Comparison of ENCODE assay signal across 20 cellular contexts in genomic region chr22:38694945-38695344, GRCh38. TPM values are rescaled to one million over a fixed set of nuclear protein-coding genes. Genes with fewer than 3 reads are reported as not detected.
DNase-seq lines count a peak whose midpoint lies in the region; ATAC-seq, FAIRE-seq and TF ChIP-seq lines count a peak whose summit lies in the region.
"Had no signal": no experiment of that assay in that cellular context is flagged by ENCODE, and none has a peak within 500 bp of the region (broad histone marks: within the 10 kb centered on the region; RNA-seq: fewer than 3 reads in every experiment).

No MANE protein-coding gene starts in this region.

- peaks cover 7 to 13% of the 10 kb centered on the region in 2 experiments for H3K36me3 ChIP-seq in endothelial cell of umbilical vein (ENCODE audit: control insufficient read depth in 2 of 2, extremely low read depth in 1 of 2, insufficient read depth in 2 of 2, low read length in 2 of 2)
- H3K36me3 ChIP-seq: prostate gland had no signal

- no peak for FAIRE-seq in endothelial cell of umbilical vein (lab: Jason Lieb, UNC)
- FAIRE-seq: GM19239, HTR-8/SVneo had no signal

- DNase-seq in T-helper 2 cell treated with Interferon-gamma antibody and Interleukin-4, amounts not matched to agents 5 μg/mL and 100 μg/mL, for 36 hours (ENCODE audit: low spot score) = no peak
- DNase-seq in T-helper 2 cell (no peak), T-helper 17 cell (no peak), endothelial cell of umbilical vein (ENCODE audit: low read depth, low spot score) (peak; percentile 37), renal cortical epithelial cell (ENCODE audit: low read depth) (peak; percentile 49), endothelial cell (ENCODE audit: low spot score) (no peak), D341Med (ENCODE audit: low spot score) (no peak), GM13977 (ENCODE audit: low spot score) (no peak)
- DNase-seq: activated CD4-positive, alpha-beta T cell treated with anti-CD3 and anti-CD28 coated beads for 48 hours; activated gamma-delta T cell treated with Interleukin-2 at 50 U/mL for 16 hours; caudate nucleus; GF-D8; MM.1S; naive B cell; NCI-H2081; NCI-H82 had no signal

- H3K4me3 Mint-ChIP-seq in T-helper 2 cell treated with Interferon-gamma antibody and Interleukin-4, amounts not matched to agents 5 μg/mL and 100 μg/mL, for 36 hours = no peak overlapping the region
- H3K4me3 Mint-ChIP-seq in T-helper 17 cell (no peak overlapping the region), endothelial cell (ENCODE audit: unreplicated experiment) (no peak overlapping the region)
- H3K4me3 Mint-ChIP-seq: naive B cell had no signal

- H3K4me2 ChIP-seq in endothelial cell of umbilical vein (ENCODE audit: insufficient read depth, low read length) = peak overlapping the region; percentile 51

- H4K20me1 ChIP-seq in endothelial cell of umbilical vein (replicated peaks; ENCODE audit: control insufficient read depth, extremely low read depth, insufficient read depth, low read length) = peaks cover 2% of the 10 kb centered on the region

- peak overlapping the region; percentile 74 for H3K27ac Mint-ChIP-seq in T-helper 2 cell treated with Interferon-gamma antibody and Interleukin-4, amounts not matched to agents 5 μg/mL and 100 μg/mL, for 36 hours
- H3K27ac Mint-ChIP-seq in T-helper 17 cell (peak overlapping the region; percentile 53), endothelial cell (ENCODE audit: unreplicated experiment) (no peak overlapping the region)

- POLR2A ChIA-PET in endothelial cell of umbilical vein (lab: Charles Lee) = interaction anchor here (0.6 kb wide), 1 partner anchor 141 kb away, joined by 3 read pairs; no protein-coding TSS in a partner anchor

- no peak overlapping the region for H3K4me3 ChIP-seq in endothelial cell of umbilical vein (replicated peaks in 1 of 3; ENCODE audit: insufficient read depth in 1 of 3, low read depth in 1 of 3, low read length in 3 of 3)
- H3K4me3 ChIP-seq: prostate gland had no signal

- H3K9me3 ChIP-seq in T-helper 17 cell (ENCODE audit: control insufficient read depth, low read length, poor library complexity, severe bottlenecking) (no peaks in the 10 kb centered on the region), endothelial cell of umbilical vein (replicated peaks; ENCODE audit: control insufficient read depth, insufficient read depth, low read length) (no peaks in the 10 kb centered on the region)
- H3K9me3 ChIP-seq: prostate gland had no signal

- TF ChIP-seq POLR2A in endothelial cell of umbilical vein (IDR thresholded peaks at IDR 0.05; ENCODE audit: low read depth, low read length) = no peak

- in situ Hi-C loops in GM13977 (cut with MboI; ENCODE audit: low pct_unique_long_range_greater_than_20kb, low sequenced_read_pairs, unreplicated experiment) = no loop called here

- H3K36me3 Mint-ChIP-seq in T-helper 2 cell treated with Interferon-gamma antibody and Interleukin-4, amounts not matched to agents 5 μg/mL and 100 μg/mL, for 36 hours (ENCODE audit: low read depth) = peaks cover 48% of the 10 kb centered on the region
- peaks cover 5% of the 10 kb centered on the region for H3K36me3 Mint-ChIP-seq in T-helper 17 cell (ENCODE audit: low read depth)
- peaks cover 39% of the 10 kb centered on the region for H3K36me3 Mint-ChIP-seq in endothelial cell (ENCODE audit: low read depth, unreplicated experiment)

- peaks cover 78% of the 10 kb centered on the region for H3K79me2 ChIP-seq in endothelial cell of umbilical vein (ENCODE audit: control insufficient read depth, insufficient read depth, low read length)

- peaks cover 60% of the 10 kb centered on the region for H3K4me1 ChIP-seq in endothelial cell of umbilical vein (ENCODE audit: control insufficient read depth, extremely low read depth, insufficient read depth, low read length)

- peak overlapping the region; percentile 69 for H3K27ac ChIP-seq in endothelial cell of umbilical vein (ENCODE audit: insufficient read depth, low read depth, low read length)
- H3K27ac ChIP-seq: prostate gland had no signal

- TF ChIP-seq CTCF in endothelial cell of umbilical vein (IDR thresholded peaks at IDR 0.05; ENCODE audit: extremely low read depth in 1 of 2, insufficient read depth in 1 of 2, low read depth in 1 of 2, low read length in 2 of 2) (no peak), endothelial cell (IDR thresholded peaks at IDR 0.05; ENCODE audit: unreplicated experiment) (no peak), GM13977 (IDR thresholded peaks at IDR 0.05; ENCODE audit: extremely low read depth, insufficient read depth, missing control alignments) (no peak)

- intact Hi-C loops in endothelial cell of umbilical vein (cut with micrococcal nuclease) = no loop called here

- H3K27me3 Mint-ChIP-seq in T-helper 2 cell treated with Interferon-gamma antibody and Interleukin-4, amounts not matched to agents 5 μg/mL and 100 μg/mL, for 36 hours (ENCODE audit: low read depth) = no peaks in the 10 kb centered on the region
- H3K27me3 Mint-ChIP-seq in T-helper 17 cell = no peaks in the 10 kb centered on the region
- no peaks in the 10 kb centered on the region for H3K27me3 Mint-ChIP-seq in endothelial cell (ENCODE audit: unreplicated experiment)
- H3K27me3 Mint-ChIP-seq: naive B cell had no signal

- CTCF ChIA-PET in endothelial cell of umbilical vein (lab: Charles Lee) = interaction anchor here (7.3 kb wide), 1 partner anchor 12 kb away, joined by 59 read pairs; the partner anchor contains the start of gene TOMM22

- H3K27me3 ChIP-seq in endothelial cell of umbilical vein (ENCODE audit: control insufficient read depth in 2 of 2, insufficient read depth in 2 of 2, low read length in 2 of 2) = no peaks in the 10 kb centered on the region

- H2AFZ ChIP-seq in endothelial cell of umbilical vein (ENCODE audit: low read depth, low read length) = no peak overlapping the region

- H3K4me1 Mint-ChIP-seq in T-helper 2 cell treated with Interferon-gamma antibody and Interleukin-4, amounts not matched to agents 5 μg/mL and 100 μg/mL, for 36 hours (ENCODE audit: low read depth) = peaks cover 52% of the 10 kb centered on the region
- H3K4me1 Mint-ChIP-seq in T-helper 17 cell = peaks cover 44% of the 10 kb centered on the region
- H3K4me1 Mint-ChIP-seq in endothelial cell (ENCODE audit: unreplicated experiment) = peaks cover 45% of the 10 kb centered on the region

- H3K9ac ChIP-seq in endothelial cell of umbilical vein (replicated peaks; ENCODE audit: extremely low read depth, insufficient read depth, low read length) = peak overlapping the region; percentile 5

- dilution Hi-C loops in endothelial cell of umbilical vein (cut with MboI; ENCODE audit: extremely low pct_ligation_motif_present, low sequenced_read_pairs) = no loop called here

- no TSS peak for BruUV-seq in endothelial cell of umbilical vein (replicated peaks; lab: Mats Ljungman, UMichigan)

- ATAC-seq in T-helper 17 cell = no peak
- ATAC-seq: left lobe of liver had no signal

- no peaks in the 10 kb centered on the region for H3K9me1 ChIP-seq in endothelial cell of umbilical vein (replicated peaks; ENCODE audit: control insufficient read depth, extremely low read depth, insufficient read depth, low read length)

- no peaks in the 10 kb centered on the region for H3K9me3 Mint-ChIP-seq in T-helper 2 cell treated with Interferon-gamma antibody and Interleukin-4, amounts not matched to agents 5 μg/mL and 100 μg/mL, for 36 hours
- H3K9me3 Mint-ChIP-seq in endothelial cell (ENCODE audit: unreplicated experiment) = no peaks in the 10 kb centered on the region
- H3K9me3 Mint-ChIP-seq: naive B cell had no signal

RNA-seq across cellular contexts. Expression of gene JOSD1, which starts 5.8 kb away (rescaled TPM):
- 100 to 1,000 TPM; 132 to 157 TPM for total RNA-seq in T-helper 17 cell
- 64.9 and 73.1 TPM in 2 replicates for total RNA-seq in endothelial cell of umbilical vein
- polyA plus RNA-seq in endothelial cell of umbilical vein = 57.2 and 61.7 TPM in 2 replicates
- 60.4 and 64.8 TPM in 2 replicates for polyA plus RNA-seq in endothelial cell of umbilical vein (2011; cell fraction: cytosol; rRNA removed)
- 48.7 and 58.5 TPM in 2 replicates for polyA plus RNA-seq in endothelial cell of umbilical vein (2011; cell fraction: nucleus; rRNA removed)
- 49.1 and 54.9 TPM in 2 replicates for polyA plus RNA-seq in endothelial cell of umbilical vein (2012)
- 54.6 and 76.6 TPM in 2 replicates for polyA minus RNA-seq in endothelial cell of umbilical vein
- polyA minus RNA-seq in endothelial cell of umbilical vein (2011; cell fraction: cytosol; rRNA and poly(A)+ RNA removed) = 37.7 TPM
- polyA minus RNA-seq in endothelial cell of umbilical vein (2011; cell fraction: nucleus; rRNA and poly(A)+ RNA removed) = 22.1 and 25.3 TPM in 2 replicates
- 60.1 and 91.9 TPM in 2 replicates for total RNA-seq in renal cortical epithelial cell
- total RNA-seq in endothelial cell (ENCODE audit: unreplicated experiment) = 49.6 TPM

RNA-seq across cellular contexts. Expression of gene GTPBP1, which starts 10.8 kb away (rescaled TPM):
- total RNA-seq in T-helper 17 cell (100 to 1,000 TPM; 220 to 235 TPM), endothelial cell of umbilical vein (43.9 and 50.3 TPM in 2 replicates), renal cortical epithelial cell (16.8 and 54.8 TPM in 2 replicates), endothelial cell (ENCODE audit: unreplicated experiment) (44.5 TPM)
- polyA plus RNA-seq in endothelial cell of umbilical vein = 27.1 and 29.8 TPM in 2 replicates
- 19.4 and 22.0 TPM in 2 replicates for polyA plus RNA-seq in endothelial cell of umbilical vein (2011; cell fraction: cytosol; rRNA removed)
- 112 and 116 TPM in 2 replicates for polyA plus RNA-seq in endothelial cell of umbilical vein (2011; cell fraction: nucleus; rRNA removed)
- polyA plus RNA-seq in endothelial cell of umbilical vein (2012) = 16.2 and 19.8 TPM in 2 replicates
- 67.6 and 83.0 TPM in 2 replicates for polyA minus RNA-seq in endothelial cell of umbilical vein
- polyA minus RNA-seq in endothelial cell of umbilical vein (2011; cell fraction: cytosol; rRNA and poly(A)+ RNA removed) = 20.6 TPM
- 79.7 and 80.7 TPM in 2 replicates for polyA minus RNA-seq in endothelial cell of umbilical vein (2011; cell fraction: nucleus; rRNA and poly(A)+ RNA removed)

RNA-seq across cellular contexts. Expression of gene TOMM22, which starts 13.2 kb away (rescaled TPM):
- total RNA-seq in T-helper 17 cell = 10 to 100 TPM; 56.3 to 63.5 TPM
- total RNA-seq in endothelial cell of umbilical vein = 98.6 and 98.8 TPM in 2 replicates
- 51.8 and 62.3 TPM in 2 replicates for polyA plus RNA-seq in endothelial cell of umbilical vein
- 45.5 and 48.2 TPM in 2 replicates for polyA plus RNA-seq in endothelial cell of umbilical vein (2011; cell fraction: cytosol; rRNA removed)
- 16.7 and 24.4 TPM in 2 replicates for polyA plus RNA-seq in endothelial cell of umbilical vein (2011; cell fraction: nucleus; rRNA removed)
- 56.4 and 73.8 TPM in 2 replicates for polyA plus RNA-seq in endothelial cell of umbilical vein (2012)
- polyA minus RNA-seq in endothelial cell of umbilical vein = 41.3 and 48.4 TPM in 2 replicates
- polyA minus RNA-seq in endothelial cell of umbilical vein (2011; cell fraction: cytosol; rRNA and poly(A)+ RNA removed) = 30.2 TPM
- polyA minus RNA-seq in endothelial cell of umbilical vein (2011; cell fraction: nucleus; rRNA and poly(A)+ RNA removed) = 9.2 and 10.0 TPM in 2 replicates
- 34.1 and 109 TPM in 2 replicates for total RNA-seq in renal cortical epithelial cell
- 108 TPM for total RNA-seq in endothelial cell (ENCODE audit: unreplicated experiment)

RNA-seq across cellular contexts. Expression of gene CBY1, which starts 38.5 kb away (rescaled TPM):
- total RNA-seq in T-helper 17 cell (10 to 100 TPM; 11.9 to 12.3 TPM), endothelial cell of umbilical vein (34.4 and 37.0 TPM in 2 replicates), renal cortical epithelial cell (20.0 and 25.0 TPM in 2 replicates), endothelial cell (ENCODE audit: unreplicated experiment) (29.7 TPM)
- 38.9 and 41.8 TPM in 2 replicates for polyA plus RNA-seq in endothelial cell of umbilical vein
- polyA plus RNA-seq in endothelial cell of umbilical vein (2011; cell fraction: cytosol; rRNA removed) = 46.8 and 48.9 TPM in 2 replicates
- 27.6 and 28.0 TPM in 2 replicates for polyA plus RNA-seq in endothelial cell of umbilical vein (2011; cell fraction: nucleus; rRNA removed)
- polyA plus RNA-seq in endothelial cell of umbilical vein (2012) = 36.1 and 38.9 TPM in 2 replicates
- 19.7 and 35.7 TPM in 2 replicates for polyA minus RNA-seq in endothelial cell of umbilical vein
- 5.5 TPM for polyA minus RNA-seq in endothelial cell of umbilical vein (2011; cell fraction: cytosol; rRNA and poly(A)+ RNA removed)
- polyA minus RNA-seq in endothelial cell of umbilical vein (2011; cell fraction: nucleus; rRNA and poly(A)+ RNA removed) = 7.9 and 8.2 TPM in 2 replicates

RNA-seq across cellular contexts. Expression of gene FAM227A, which starts 38.8 kb away (rescaled TPM):
- under 1 TPM; 0.77 to 0.91 TPM for total RNA-seq in T-helper 17 cell
- 1.4 and 1.9 TPM in 2 replicates for total RNA-seq in endothelial cell of umbilical vein
- 0.49 and 0.58 TPM in 2 replicates for polyA plus RNA-seq in endothelial cell of umbilical vein
- polyA plus RNA-seq in endothelial cell of umbilical vein (2011; cell fraction: cytosol; rRNA removed) = 0.28 and 0.40 TPM in 2 replicates
- 8.3 and 8.7 TPM in 2 replicates for polyA plus RNA-seq in endothelial cell of umbilical vein (2011; cell fraction: nucleus; rRNA removed)
- 0.53 and 0.87 TPM in 2 replicates for polyA plus RNA-seq in endothelial cell of umbilical vein (2012)
- 0.75 and 3.9 TPM in 2 replicates for polyA minus RNA-seq in endothelial cell of umbilical vein
- 1.8 TPM for polyA minus RNA-seq in endothelial cell of umbilical vein (2011; cell fraction: cytosol; rRNA and poly(A)+ RNA removed)
- 4.2 and 6.5 TPM in 2 replicates for polyA minus RNA-seq in endothelial cell of umbilical vein (2011; cell fraction: nucleus; rRNA and poly(A)+ RNA removed)
- 5.4 and 8.9 TPM in 2 replicates for total RNA-seq in renal cortical epithelial cell
- 2.5 TPM for total RNA-seq in endothelial cell (ENCODE audit: unreplicated experiment)

Comparison
In these comparisons a context has a peak if more than half of its experiments do, and no peak if none do; other contexts are left out.
1. DNase-seq: peak in endothelial cell of umbilical vein (single experiment) and renal cortical epithelial cell (single experiment); none in T-helper 2 cell treated with Interferon-gamma antibody and Interleukin-4, amounts not matched to agents 5 μg/mL and 100 μg/mL, for 36 hours (single experiment), T-helper 2 cell (0 of 5), T-helper 17 cell (0 of 3), endothelial cell (single experiment), D341Med (single experiment) and GM13977 (single experiment).